Comparison of ENCODE assay signal across 2 cellular contexts in the genomic region with DNA sequence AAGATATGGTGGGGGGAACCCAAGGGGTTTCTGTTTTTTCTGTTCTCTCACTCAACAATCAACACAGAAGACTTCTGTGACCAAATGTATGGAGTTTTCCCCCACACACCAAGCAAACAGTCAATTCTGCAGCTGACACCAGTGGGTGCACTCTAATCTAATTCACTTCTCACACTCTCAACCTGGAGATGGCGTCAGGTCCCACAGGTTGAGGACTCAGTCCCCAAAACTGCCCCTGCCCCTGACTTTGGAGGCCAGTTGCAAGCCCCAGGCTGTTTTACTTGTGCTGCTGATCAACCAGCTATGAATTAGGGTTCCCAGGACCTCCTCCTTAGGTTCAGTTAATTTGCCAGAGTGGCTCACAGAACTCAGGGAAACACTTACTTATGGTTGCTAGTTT.
TF ChIP-seq lines count a peak whose summit lies in the region.

No MANE protein-coding gene starts in this region.

TF ChIP-seq in HepG2, 621 proteins besides CTCF, POLR2A, EP300 and RAD21:
- peak; percentile 29; the same call in 1 of the 2 replicates for TF ChIP-seq STAG1 (CRISPR knock-in tag; IDR thresholded peaks at IDR 0.05)
- TF ChIP-seq BCL6 (CRISPR knock-in tag; IDR thresholded peaks at IDR 0.05): no peak

TF ChIP-seq in K562, 482 proteins besides CTCF, POLR2A, EP300 and RAD21:
- no peak for TF ChIP-seq MXI1 (IDR thresholded peaks at IDR 0.05; ENCODE audit: low read depth, low read length)
- TF ChIP-seq ZEB2 (IDR thresholded peaks at IDR 0.05): no peak
- no peak for TF ChIP-seq ZFPM2 (CRISPR knock-in tag; IDR thresholded peaks at IDR 0.05)
- no peak for TF ChIP-seq ZNF239 (CRISPR knock-in tag; IDR thresholded peaks at IDR 0.05)
- TF ChIP-seq, protein P1, sequence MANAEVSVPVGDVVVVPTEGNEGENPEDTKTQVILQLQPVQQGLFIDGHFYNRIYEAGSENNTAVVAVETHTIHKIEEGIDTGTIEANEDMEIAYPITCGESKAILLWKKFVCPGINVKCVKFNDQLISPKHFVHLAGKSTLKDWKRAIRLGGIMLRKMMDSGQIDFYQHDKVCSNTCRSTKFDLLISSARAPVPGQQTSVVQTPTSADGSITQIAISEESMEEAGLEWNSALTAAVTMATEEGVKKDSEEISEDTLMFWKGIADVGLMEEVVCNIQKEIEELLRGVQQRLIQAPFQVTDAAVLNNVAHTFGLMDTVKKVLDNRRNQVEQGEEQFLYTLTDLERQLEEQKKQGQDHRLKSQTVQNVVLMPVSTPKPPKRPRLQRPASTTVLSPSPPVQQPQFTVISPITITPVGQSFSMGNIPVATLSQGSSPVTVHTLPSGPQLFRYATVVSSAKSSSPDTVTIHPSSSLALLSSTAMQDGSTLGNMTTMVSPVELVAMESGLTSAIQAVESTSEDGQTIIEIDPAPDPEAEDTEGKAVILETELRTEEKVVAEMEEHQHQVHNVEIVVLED (CRISPR knock-in tag; IDR thresholded peaks at IDR 0.05): no peak
- TF ChIP-seq POLR3A (IDR thresholded peaks at IDR 0.05; ENCODE audit: borderline replicate concordance, extremely low read depth, insufficient read depth, insufficient read length): no peak
- TF ChIP-seq, protein P2, sequence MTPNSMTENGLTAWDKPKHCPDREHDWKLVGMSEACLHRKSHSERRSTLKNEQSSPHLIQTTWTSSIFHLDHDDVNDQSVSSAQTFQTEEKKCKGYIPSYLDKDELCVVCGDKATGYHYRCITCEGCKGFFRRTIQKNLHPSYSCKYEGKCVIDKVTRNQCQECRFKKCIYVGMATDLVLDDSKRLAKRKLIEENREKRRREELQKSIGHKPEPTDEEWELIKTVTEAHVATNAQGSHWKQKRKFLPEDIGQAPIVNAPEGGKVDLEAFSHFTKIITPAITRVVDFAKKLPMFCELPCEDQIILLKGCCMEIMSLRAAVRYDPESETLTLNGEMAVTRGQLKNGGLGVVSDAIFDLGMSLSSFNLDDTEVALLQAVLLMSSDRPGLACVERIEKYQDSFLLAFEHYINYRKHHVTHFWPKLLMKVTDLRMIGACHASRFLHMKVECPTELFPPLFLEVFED (CRISPR knock-in tag; conservative IDR thresholded peaks at IDR 0.05): no peak
- TF ChIP-seq DDX20 (tag; IDR thresholded peaks at IDR 0.05; ENCODE audit: low read depth): no peak
- no peak for TF ChIP-seq YBX1 (IDR thresholded peaks at IDR 0.05)
- TF ChIP-seq, protein P3, sequence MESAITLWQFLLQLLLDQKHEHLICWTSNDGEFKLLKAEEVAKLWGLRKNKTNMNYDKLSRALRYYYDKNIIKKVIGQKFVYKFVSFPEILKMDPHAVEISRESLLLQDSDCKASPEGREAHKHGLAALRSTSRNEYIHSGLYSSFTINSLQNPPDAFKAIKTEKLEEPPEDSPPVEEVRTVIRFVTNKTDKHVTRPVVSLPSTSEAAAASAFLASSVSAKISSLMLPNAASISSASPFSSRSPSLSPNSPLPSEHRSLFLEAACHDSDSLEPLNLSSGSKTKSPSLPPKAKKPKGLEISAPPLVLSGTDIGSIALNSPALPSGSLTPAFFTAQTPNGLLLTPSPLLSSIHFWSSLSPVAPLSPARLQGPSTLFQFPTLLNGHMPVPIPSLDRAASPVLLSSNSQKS (CRISPR knock-in tag; IDR thresholded peaks at IDR 0.05): no peak
- no peak for TF ChIP-seq TCF7L2 (IDR thresholded peaks at IDR 0.05; ENCODE audit: low read depth, low read length)
- no peak for TF ChIP-seq LCOR (CRISPR knock-in tag; IDR thresholded peaks at IDR 0.05)
